ENCODE assay signal across 16 cellular contexts in the genomic region with DNA sequence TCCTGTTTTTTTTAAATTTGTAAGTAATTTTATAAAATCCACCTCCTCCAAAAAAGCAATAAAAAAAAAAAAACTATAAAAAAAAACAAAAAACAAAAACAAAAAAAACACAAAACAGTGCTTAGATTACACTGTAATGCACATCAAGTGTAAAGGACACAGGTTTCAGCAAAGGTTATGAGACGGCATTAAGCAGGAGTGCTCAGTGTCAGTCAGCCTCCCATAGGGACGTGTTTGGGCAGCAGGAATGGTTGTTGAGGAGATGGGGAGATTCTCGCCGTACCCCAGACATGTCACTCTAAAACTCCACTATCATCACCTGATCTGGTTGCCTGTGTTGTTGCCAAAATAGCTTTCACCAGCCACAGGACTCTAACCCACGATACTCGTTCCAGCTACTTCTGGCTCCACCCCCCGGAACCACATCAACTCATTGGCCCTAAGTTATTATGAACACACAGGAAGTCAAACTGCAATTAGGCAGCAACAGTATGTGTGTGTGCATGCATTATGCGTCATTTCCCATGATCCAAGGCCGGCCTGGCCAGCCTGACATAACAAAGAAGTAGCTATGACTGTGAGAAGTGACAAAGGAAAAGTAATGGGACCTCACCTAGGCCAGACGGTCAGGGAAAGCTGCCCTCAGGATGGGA. TPM values are rescaled to one million over a fixed set of nuclear protein-coding genes. Genes with fewer than 3 reads are reported as not detected.
DNase-seq lines count a peak whose midpoint lies in the region; ATAC-seq, FAIRE-seq and TF ChIP-seq lines count a peak whose summit lies in the region.
"Had no signal": no experiment of that assay in that cellular context is flagged by ENCODE, and none has a peak within 500 bp of the region (broad histone marks: within the 10 kb centered on the region; RNA-seq: fewer than 3 reads in every experiment).

No MANE protein-coding gene starts in this region.

- H2AFZ ChIP-seq in H1 (ENCODE audit: low read length): peak overlapping the region; percentile 94

- H3K36me3 ChIP-seq in right atrium auricular region (no peaks in the 10 kb centered on the region), H1 (ENCODE audit: control insufficient read depth in 2 of 4, insufficient read depth in 4 of 4, low read length in 3 of 4) (no peaks in the 10 kb centered on the region)
- H3K36me3 ChIP-seq: BE2C, gastrocnemius medialis, neutrophil, spleen had no signal

- TF ChIP-seq RAD21 in H1 (IDR thresholded peaks at IDR 0.05 in 1 of 2, conservative IDR thresholded peaks at IDR 0.05 in 1 of 2; ENCODE audit: low read depth in 2 of 2, low read length in 2 of 2): no peak

- 87% methylated on average over 10 of the region's 10 CpGs; no CpG with 5 or more reads in 1 of the 2 experiments for WGBS in H1 (ENCODE audit: extremely low coverage in 1 of 2, insufficient coverage in 1 of 2, insufficient read length in 1 of 2, insufficient replicate concordance in 2 of 2, low coverage in 1 of 2, low lambda C conversion rate in 2 of 2, missing lambda C conversion rate in 1 of 2), 2 experiments

- H3K9me3 ChIP-seq in right atrium auricular region (no peaks in the 10 kb centered on the region), H1 (ENCODE audit: insufficient read depth in 2 of 2, low read depth in 1 of 2, low read length in 1 of 2) (no peaks in the 10 kb centered on the region)
- H3K9me3 ChIP-seq: BE2C, gastrocnemius medialis, neutrophil, spleen had no signal

- H3K23ac ChIP-seq in H1 (ENCODE audit: insufficient read length): no peak overlapping the region

- no peak overlapping the region for H3K14ac ChIP-seq in H1 (ENCODE audit: insufficient read length)

- no peak for TF ChIP-seq EP300 in H1 (IDR thresholded peaks at IDR 0.05; ENCODE audit: borderline replicate concordance in 1 of 2, low read depth in 2 of 2, low read length in 2 of 2)

- POLR2A ChIA-PET in H1 (lab: Charles Lee; ENCODE audit: partially characterized antibody): no interaction called here
- POLR2A ChIA-PET in HEK293T (lab: Yijun Ruan, JAX): no interaction called here

- H4K8ac ChIP-seq in H1 (ENCODE audit: extremely low read depth, insufficient read depth, low read length): no peak overlapping the region

- H3K18ac ChIP-seq in H1 (ENCODE audit: extremely low read depth, low read length): no peak overlapping the region

- TF ChIP-seq CTCF in right atrium auricular region (IDR thresholded peaks at IDR 0.05) (no peak), H1 (IDR thresholded peaks at IDR 0.05; ENCODE audit: control extremely low read depth in 1 of 3, insufficient read depth in 1 of 3, low read depth in 1 of 3, low read length in 3 of 3) (no peak)

- no peaks in the 10 kb centered on the region for H3K79me1 ChIP-seq in H1 (ENCODE audit: low read depth, low read length)

- H3K4me3 ChIP-seq in right atrium auricular region (no peak overlapping the region), H1 (ENCODE audit: extremely low read depth in 1 of 4, insufficient read depth in 2 of 4, low read depth in 3 of 4, low read length in 4 of 4) (no peak overlapping the region)
- H3K4me3 ChIP-seq: gastrocnemius medialis, spleen had no signal

- 0 out of 2 replicates have a peak overlapping the region, but pooled peaks have one; percentile 10 for H2BK12ac ChIP-seq in H1 (ENCODE audit: low read depth, low read length)

- intact Hi-C loops in Right ventricle myocardium inferior (cut with DNase I): no loop called here

- no peak for TF ChIP-seq POLR2A in H1 (IDR thresholded peaks at IDR 0.05; ENCODE audit: control extremely low read depth in 1 of 2, low read depth in 2 of 2, low read length in 2 of 2)

- no peak overlapping the region for H3K4ac ChIP-seq in H1 (replicated peaks; ENCODE audit: insufficient read length, low read depth, low read length)

- no peak overlapping the region for H4K5ac ChIP-seq in H1 (ENCODE audit: insufficient read length, low read depth, low read length)

- H4K20me1 ChIP-seq in H1 (replicated peaks in 1 of 2; ENCODE audit: control insufficient read depth in 1 of 2, insufficient read depth in 2 of 2, low read length in 2 of 2): no peaks in the 10 kb centered on the region

- no peak overlapping the region for H2BK120ac ChIP-seq in H1 (replicated peaks; ENCODE audit: low read depth, low read length)

- no peak overlapping the region; a peak in 1 of 7 replicates for H3K9ac ChIP-seq in H1 (replicated peaks in 1 of 4; ENCODE audit: extremely low read depth in 1 of 4, low read depth in 3 of 4, low read length in 3 of 4)

- H3K56ac ChIP-seq in H1 (replicated peaks; ENCODE audit: insufficient read length, low read depth, low read length): no peak overlapping the region

- no peak overlapping the region for H3K4me2 ChIP-seq in H1 (ENCODE audit: insufficient read depth in 1 of 2, low read depth in 2 of 2, low read length in 2 of 2)

- CTCF ChIA-PET in H1 (lab: Charles Lee; ENCODE audit: partially characterized antibody): interaction anchor here (0.6 to 1.1 kb wide), 2 partner anchors 20 to 1396 kb away, joined by 3 to 4 read pairs; no protein-coding TSS in a partner anchor
- CTCF ChIA-PET in HEK293T (lab: Yijun Ruan, JAX): no interaction called here

- no peak overlapping the region for H4K91ac ChIP-seq in H1 (replicated peaks; ENCODE audit: insufficient read length, low read length)

- H2BK5ac ChIP-seq in H1 (ENCODE audit: low read depth, low read length): no peak overlapping the region

- H2BK20ac ChIP-seq in H1 (ENCODE audit: low read length): no peak overlapping the region

- H2AK5ac ChIP-seq in H1 (ENCODE audit: low read depth, low read length): no peak overlapping the region

- H3K27me3 ChIP-seq in right atrium auricular region: no peaks in the 10 kb centered on the region
- no peaks in the 10 kb centered on the region for H3K27me3 ChIP-seq in H1 (replicated peaks in 1 of 4; ENCODE audit: control insufficient read depth in 3 of 4, extremely low read depth in 1 of 4, insufficient read depth in 3 of 4, low read length in 3 of 4)
- H3K27me3 ChIP-seq: BE2C, gastrocnemius medialis, neutrophil, spleen had no signal

- H3K79me2 ChIP-seq in H1 (ENCODE audit: control insufficient read depth in 1 of 2, insufficient read depth in 2 of 2, low read length in 2 of 2): no peaks in the 10 kb centered on the region

- no peak for FAIRE-seq in H1 (lab: Jason Lieb, UNC)

- H3K4me1 ChIP-seq in right atrium auricular region (no peaks in the 10 kb centered on the region), H1 (replicated peaks in 1 of 4; ENCODE audit: control insufficient read depth in 3 of 4, insufficient read depth in 4 of 4, low read length in 3 of 4) (peaks cover 0 to 3% (median 1%) of the 10 kb centered on the region in 4 experiments; a peak in 3 of 7 replicates)
- H3K4me1 ChIP-seq: BE2C, gastrocnemius medialis, spleen had no signal

- H3K27ac ChIP-seq in right atrium auricular region (peak overlapping the region in 1 of 2 donors; percentile 8), H1 (ENCODE audit: low read depth, low read length) (no peak overlapping the region)
- H3K27ac ChIP-seq: gastrocnemius medialis, neutrophil, spleen had no signal

- DNase-seq in Right ventricle myocardium inferior (ENCODE audit: missing footprints) (no peak), right atrium auricular region (ENCODE audit: low spot score) (no peak), RKO (ENCODE audit: low spot score) (peak; percentile 87), H1 (ENCODE audit: low read depth in 1 of 2, low spot score in 2 of 2) (no peak), DMS79 treated with DMSO at 0.1 percent for 48 hours (lab: John Stamatoyannopoulos, UW) (no peak), HEK293T (ENCODE audit: extremely low spot score) (no peak), EL (no peak)
- DNase-seq in stimulated activated naive CD8-positive, alpha-beta T cell treated with anti-CD3 and anti-CD28 coated beads, Interleukin-15, Interleukin-2, amounts not matched to agents 100 U/mL and 50 U/mL, for 24 hours: peak; percentile 14
- DNase-seq: BE2C, gastrocnemius medialis, GDM1, RPMI8226, spleen had no signal

- ATAC-seq in Right ventricle myocardium inferior: peak; percentile 43
- peak; percentile 49 for ATAC-seq in stimulated activated naive CD8-positive, alpha-beta T cell treated with anti-CD3 and anti-CD28 coated beads, Interleukin-15, Interleukin-2, amounts not matched to agents 100 U/mL and 50 U/mL, for 24 hours
- ATAC-seq: gastrocnemius medialis had no signal

- H2BK15ac ChIP-seq in H1 (ENCODE audit: low read length): no peak overlapping the region

- no peaks in the 10 kb centered on the region for H3K23me2 ChIP-seq in H1 (ENCODE audit: low read depth, low read length)

TF ChIP-seq in H1, 55 proteins besides CTCF, POLR2A, EP300 and RAD21 (continues in another document):
- TF ChIP-seq TBP (IDR thresholded peaks at IDR 0.05; ENCODE audit: low read depth, low read length) (no peak), CHD2 (IDR thresholded peaks at IDR 0.05; ENCODE audit: low read length) (no peak), SP4 (IDR thresholded peaks at IDR 0.05; ENCODE audit: low read length) (no peak)

TF ChIP-seq in HEK293T, 16 proteins besides CTCF, POLR2A, EP300 and RAD21 (continues in another document):
- TF ChIP-seq ELF4 (IDR thresholded peaks at IDR 0.05) (no peak), FOXA1 (IDR thresholded peaks at IDR 0.05) (no peak), CTBP1 (IDR thresholded peaks at IDR 0.05; ENCODE audit: borderline replicate concordance) (no peak), ARNT (IDR thresholded peaks at IDR 0.05) (no peak)

RNA-seq across cellular contexts. Expression of a gene that starts 28.7 kb away (rescaled TPM):
- total RNA-seq in Right ventricle myocardium inferior: 1.1 TPM
- 1 to 10 TPM; 1.1 to 3.5 TPM for total RNA-seq in right atrium auricular region
- total RNA-seq in H1 (2021; fragmentation: NEBNext Ultra II Directional; extraction: Animal tissue kit (Norgen Biotek cat#: 25700)): not detected in 2 replicates
- not detected in 2 replicates for polyA plus RNA-seq in H1 (2011; rRNA removed)
- not detected for polyA plus RNA-seq in H1 (2011; cell fraction: cytosol; rRNA removed)
- not detected for polyA plus RNA-seq in H1 (2011; cell fraction: nucleus; rRNA removed)
- 0.04 to 0.08 TPM in 2 of 4 replicates, not detected in the others for polyA plus RNA-seq in H1 (2012, experiment 1 of 2)
- polyA plus RNA-seq in H1 (2012, experiment 2 of 2): not detected
- polyA plus RNA-seq in H1 (2013, experiment 1 of 2): not detected
- polyA plus RNA-seq in H1 (2013, experiment 2 of 2): not detected
- polyA minus RNA-seq in H1 (2011; rRNA and poly(A)+ RNA removed): not detected in 2 replicates
- polyA minus RNA-seq in H1 (2011; cell fraction: cytosol; rRNA and poly(A)+ RNA removed): not detected
- not detected for polyA minus RNA-seq in H1 (2011; cell fraction: nucleus; rRNA and poly(A)+ RNA removed)
- total RNA-seq: gastrocnemius medialis, kidney epithelial cell, LHCN-M2 had no signal

RNA-seq across cellular contexts. Expression of a gene that starts 51.0 kb away (rescaled TPM):
- total RNA-seq in Right ventricle myocardium inferior (9.2 TPM), right atrium auricular region (10 to 100 TPM in 1 of 2 donors, 1 to 10 TPM in 1; 8.7 to 11.0 TPM)
- 12.1 and 13.6 TPM in 2 replicates for total RNA-seq in H1 (2021; fragmentation: NEBNext Ultra II Directional; extraction: Animal tissue kit (Norgen Biotek cat#: 25700))
- 4.7 and 9.6 TPM in 2 replicates for polyA plus RNA-seq in H1 (2011; rRNA removed)
- 10.2 TPM for polyA plus RNA-seq in H1 (2011; cell fraction: cytosol; rRNA removed)
- 1.6 TPM for polyA plus RNA-seq in H1 (2011; cell fraction: nucleus; rRNA removed)
- 10.7 to 17.1 TPM (median 11.4 TPM) in 4 replicates for polyA plus RNA-seq in H1 (2012, experiment 1 of 2)
- polyA plus RNA-seq in H1 (2012, experiment 2 of 2): 3.0 TPM
- 10.3 TPM for polyA plus RNA-seq in H1 (2013, experiment 1 of 2)
- polyA plus RNA-seq in H1 (2013, experiment 2 of 2): 10.0 TPM
- 2.1 and 6.1 TPM in 2 replicates for polyA minus RNA-seq in H1 (2011; rRNA and poly(A)+ RNA removed)
- polyA minus RNA-seq in H1 (2011; cell fraction: cytosol; rRNA and poly(A)+ RNA removed): 3.7 TPM
- 2.1 TPM for polyA minus RNA-seq in H1 (2011; cell fraction: nucleus; rRNA and poly(A)+ RNA removed)

Comparison
In these comparisons a context has a peak if more than half of its experiments do, and no peak if none do; other contexts are left out.
1. DNase-seq: peak in RKO (single experiment) and stimulated activated naive CD8-positive, alpha-beta T cell treated with anti-CD3 and anti-CD28 coated beads, Interleukin-15, Interleukin-2, amounts not matched to agents 100 U/mL and 50 U/mL, for 24 hours (single experiment); none in Right ventricle myocardium inferior (single experiment), right atrium auricular region (single experiment), H1 (0 of 2), DMS79 treated with DMSO at 0.1 percent for 48 hours (single experiment), HEK293T (single experiment) and EL (single experiment).